Comparison of ENCODE assay signal across 1 cellular context in the genomic region with DNA sequence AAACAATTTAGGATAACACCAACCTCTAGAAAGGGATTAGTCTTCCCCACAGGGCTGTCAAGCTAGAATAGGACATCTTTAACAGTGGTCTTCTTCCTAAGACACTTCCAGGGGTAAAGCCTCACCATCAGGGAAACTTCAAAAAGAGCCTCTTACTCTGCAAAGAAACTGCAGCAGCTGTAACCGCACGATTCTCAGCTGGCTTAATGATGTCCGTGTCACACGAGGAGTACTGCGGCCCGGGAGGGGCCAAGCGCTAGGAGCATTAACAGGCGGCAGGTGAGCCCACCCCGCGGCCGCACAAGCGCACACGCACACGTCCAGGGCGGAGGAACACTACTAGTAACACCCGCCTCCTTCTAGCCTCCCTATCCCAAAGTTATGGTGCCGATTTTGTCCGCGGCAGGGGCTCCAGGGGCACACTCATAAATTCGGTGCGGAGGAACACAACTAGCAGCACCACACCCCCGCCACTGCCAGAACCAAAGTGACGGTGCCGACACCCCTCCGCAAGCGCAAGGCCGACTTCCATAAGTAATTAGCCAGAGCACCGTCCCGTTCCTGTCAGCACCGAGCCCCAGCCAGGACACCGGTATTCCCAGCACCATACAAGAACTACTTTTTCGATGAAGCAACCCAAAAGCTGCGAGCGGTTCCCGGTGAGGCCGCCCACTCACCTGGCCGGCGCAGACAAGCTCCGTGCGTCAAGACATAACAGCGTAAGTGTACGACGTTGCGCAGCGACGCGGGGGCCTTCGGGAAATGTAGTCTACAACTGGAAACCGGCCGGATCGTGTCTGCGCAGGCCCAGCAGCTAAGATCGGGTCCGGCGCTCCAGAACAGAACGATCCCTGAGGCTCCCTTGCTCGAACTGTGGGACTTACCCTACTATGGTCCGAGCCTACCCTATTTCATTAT.
TF ChIP-seq lines count a peak whose summit lies in the region.

A gene (plus strand): TSS at position 813 of the 918 bp plus-strand sequence. CDS start 3,572 bp downstream, outside the sequence.
A gene (minus strand): TSS at position 729 of the 918 bp plus-strand sequence. CDS start 8,116 bp downstream, outside the sequence.

TF ChIP-seq in HepG2, 621 proteins besides CTCF, POLR2A, EP300 and RAD21 (continued from another document and continues in another):
- TF ChIP-seq, protein P1, sequence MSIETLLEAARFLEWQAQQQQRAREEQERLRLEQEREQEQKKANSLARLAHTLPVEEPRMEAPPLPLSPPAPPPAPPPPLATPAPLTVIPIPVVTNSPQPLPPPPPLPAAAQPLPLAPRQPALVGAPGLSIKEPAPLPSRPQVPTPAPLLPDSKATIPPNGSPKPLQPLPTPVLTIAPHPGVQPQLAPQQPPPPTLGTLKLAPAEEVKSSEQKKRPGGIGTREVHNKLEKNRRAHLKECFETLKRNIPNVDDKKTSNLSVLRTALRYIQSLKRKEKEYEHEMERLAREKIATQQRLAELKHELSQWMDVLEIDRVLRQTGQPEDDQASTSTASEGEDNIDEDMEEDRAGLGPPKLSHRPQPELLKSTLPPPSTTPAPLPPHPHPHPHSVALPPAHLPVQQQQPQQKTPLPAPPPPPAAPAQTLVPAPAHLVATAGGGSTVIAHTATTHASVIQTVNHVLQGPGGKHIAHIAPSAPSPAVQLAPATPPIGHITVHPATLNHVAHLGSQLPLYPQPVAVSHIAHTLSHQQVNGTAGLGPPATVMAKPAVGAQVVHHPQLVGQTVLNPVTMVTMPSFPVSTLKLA (IDR thresholded peaks at IDR 0.05): no peak
- TF ChIP-seq ZNF552 (CRISPR knock-in tag; IDR thresholded peaks at IDR 0.05; ENCODE audit: borderline replicate concordance) (no peak), ZNF263 (CRISPR knock-in tag; IDR thresholded peaks at IDR 0.05) (peak; percentile 19; the same call in 1 of the 2 replicates), GTF3A (CRISPR knock-in tag; conservative IDR thresholded peaks at IDR 0.05) (no peak), NCOA1 (CRISPR knock-in tag; IDR thresholded peaks at IDR 0.05) (no peak), SP4 (CRISPR knock-in tag; IDR thresholded peaks at IDR 0.05) (no peak; the same call in 1 of the 2 replicates), SMARCE1 (IDR thresholded peaks at IDR 0.05; ENCODE audit: borderline replicate concordance) (no peak), NCOA2 (CRISPR knock-in tag; IDR thresholded peaks at IDR 0.05) (no peak; the same call in 1 of the 2 replicates), IKZF4 (CRISPR knock-in tag; IDR thresholded peaks at IDR 0.05; ENCODE audit: borderline replicate concordance, low read depth, not compliant biosample characterization) (no peak), ZSCAN21 (CRISPR knock-in tag; IDR thresholded peaks at IDR 0.05; ENCODE audit: borderline replicate concordance) (no peak), ETV6 (CRISPR knock-in tag; conservative IDR thresholded peaks at IDR 0.05) (no peak), MEIS2 (CRISPR knock-in tag; IDR thresholded peaks at IDR 0.05) (peak; percentile 69; the same call in 1 of the 2 replicates), FIP1L1 (IDR thresholded peaks at IDR 0.05; ENCODE audit: borderline replicate concordance, insufficient read depth, low read depth, low read length) (no peak), ZNF569 (CRISPR knock-in tag; IDR thresholded peaks at IDR 0.05; ENCODE audit: borderline replicate concordance) (no peak), DPF2 (CRISPR knock-in tag; IDR thresholded peaks at IDR 0.05; ENCODE audit: borderline replicate concordance, low read depth) (no peak), TSC22D2 (CRISPR knock-in tag; IDR thresholded peaks at IDR 0.05; ENCODE audit: borderline replicate concordance) (peak; percentile 26; the same call in 1 of the 2 replicates), ZNF24 (IDR thresholded peaks at IDR 0.05) (no peak), TBP (CRISPR knock-in tag; IDR thresholded peaks at IDR 0.05) (no peak), THYN1 (CRISPR knock-in tag; IDR thresholded peaks at IDR 0.05; ENCODE audit: borderline replicate concordance, low read depth) (no peak), SOX6 (IDR thresholded peaks at IDR 0.05) (no peak), SOX6 (CRISPR knock-in tag; IDR thresholded peaks at IDR 0.05) (peak; percentile 47), ZIK1 (CRISPR knock-in tag; IDR thresholded peaks at IDR 0.05; ENCODE audit: borderline replicate concordance, low read depth) (0 out of 2 replicates have a peak, but pooled peaks have one; percentile 53), MYNN (CRISPR knock-in tag; IDR thresholded peaks at IDR 0.05; ENCODE audit: low read depth) (no peak), NFIC (IDR thresholded peaks at IDR 0.05; ENCODE audit: low read length) (no peak), SCMH1 (CRISPR knock-in tag; IDR thresholded peaks at IDR 0.05; ENCODE audit: borderline replicate concordance) (no peak), NFRKB (IDR thresholded peaks at IDR 0.05) (no peak), ZC3H4 (CRISPR knock-in tag; IDR thresholded peaks at IDR 0.05; ENCODE audit: borderline replicate concordance) (no peak), SNAPC2 (CRISPR knock-in tag; IDR thresholded peaks at IDR 0.05) (no peak), ZNF143 (CRISPR knock-in tag; IDR thresholded peaks at IDR 0.05) (peak; percentile 98), HCFC1 (IDR thresholded peaks at IDR 0.05; ENCODE audit: low read depth, low read length) (peak; percentile 93), ZNF17 (CRISPR knock-in tag; IDR thresholded peaks at IDR 0.05) (no peak), CREB1 (IDR thresholded peaks at IDR 0.05) (peak; percentile 73), CREB1 (CRISPR knock-in tag; IDR thresholded peaks at IDR 0.05) (peak; percentile 94)
- TF ChIP-seq, protein P2, sequence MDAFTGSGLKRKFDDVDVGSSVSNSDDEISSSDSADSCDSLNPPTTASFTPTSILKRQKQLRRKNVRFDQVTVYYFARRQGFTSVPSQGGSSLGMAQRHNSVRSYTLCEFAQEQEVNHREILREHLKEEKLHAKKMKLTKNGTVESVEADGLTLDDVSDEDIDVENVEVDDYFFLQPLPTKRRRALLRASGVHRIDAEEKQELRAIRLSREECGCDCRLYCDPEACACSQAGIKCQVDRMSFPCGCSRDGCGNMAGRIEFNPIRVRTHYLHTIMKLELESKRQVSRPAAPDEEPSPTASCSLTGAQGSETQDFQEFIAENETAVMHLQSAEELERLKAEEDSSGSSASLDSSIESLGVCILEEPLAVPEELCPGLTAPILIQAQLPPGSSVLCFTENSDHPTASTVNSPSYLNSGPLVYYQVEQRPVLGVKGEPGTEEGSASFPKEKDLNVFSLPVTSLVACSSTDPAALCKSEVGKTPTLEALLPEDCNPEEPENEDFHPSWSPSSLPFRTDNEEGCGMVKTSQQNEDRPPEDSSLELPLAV (CRISPR knock-in tag; conservative IDR thresholded peaks at IDR 0.05; ENCODE audit: low read depth): no peak
- TF ChIP-seq, protein P3, sequence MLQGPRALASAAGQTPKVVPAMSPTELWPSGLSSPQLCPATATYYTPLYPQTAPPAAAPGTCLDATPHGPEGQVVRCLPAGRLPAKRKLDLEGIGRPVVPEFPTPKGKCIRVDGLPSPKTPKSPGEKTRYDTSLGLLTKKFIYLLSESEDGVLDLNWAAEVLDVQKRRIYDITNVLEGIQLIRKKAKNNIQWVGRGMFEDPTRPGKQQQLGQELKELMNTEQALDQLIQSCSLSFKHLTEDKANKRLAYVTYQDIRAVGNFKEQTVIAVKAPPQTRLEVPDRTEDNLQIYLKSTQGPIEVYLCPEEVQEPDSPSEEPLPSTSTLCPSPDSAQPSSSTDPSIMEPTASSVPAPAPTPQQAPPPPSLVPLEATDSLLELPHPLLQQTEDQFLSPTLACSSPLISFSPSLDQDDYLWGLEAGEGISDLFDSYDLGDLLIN (CRISPR knock-in tag; IDR thresholded peaks at IDR 0.05; ENCODE audit: borderline replicate concordance): no peak
- TF ChIP-seq, protein P4, sequence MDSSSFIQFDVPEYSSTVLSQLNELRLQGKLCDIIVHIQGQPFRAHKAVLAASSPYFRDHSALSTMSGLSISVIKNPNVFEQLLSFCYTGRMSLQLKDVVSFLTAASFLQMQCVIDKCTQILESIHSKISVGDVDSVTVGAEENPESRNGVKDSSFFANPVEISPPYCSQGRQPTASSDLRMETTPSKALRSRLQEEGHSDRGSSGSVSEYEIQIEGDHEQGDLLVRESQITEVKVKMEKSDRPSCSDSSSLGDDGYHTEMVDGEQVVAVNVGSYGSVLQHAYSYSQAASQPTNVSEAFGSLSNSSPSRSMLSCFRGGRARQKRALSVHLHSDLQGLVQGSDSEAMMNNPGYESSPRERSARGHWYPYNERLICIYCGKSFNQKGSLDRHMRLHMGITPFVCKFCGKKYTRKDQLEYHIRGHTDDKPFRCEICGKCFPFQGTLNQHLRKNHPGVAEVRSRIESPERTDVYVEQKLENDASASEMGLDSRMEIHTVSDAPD (CRISPR knock-in tag; IDR thresholded peaks at IDR 0.05): no peak
- TF ChIP-seq, protein P5, sequence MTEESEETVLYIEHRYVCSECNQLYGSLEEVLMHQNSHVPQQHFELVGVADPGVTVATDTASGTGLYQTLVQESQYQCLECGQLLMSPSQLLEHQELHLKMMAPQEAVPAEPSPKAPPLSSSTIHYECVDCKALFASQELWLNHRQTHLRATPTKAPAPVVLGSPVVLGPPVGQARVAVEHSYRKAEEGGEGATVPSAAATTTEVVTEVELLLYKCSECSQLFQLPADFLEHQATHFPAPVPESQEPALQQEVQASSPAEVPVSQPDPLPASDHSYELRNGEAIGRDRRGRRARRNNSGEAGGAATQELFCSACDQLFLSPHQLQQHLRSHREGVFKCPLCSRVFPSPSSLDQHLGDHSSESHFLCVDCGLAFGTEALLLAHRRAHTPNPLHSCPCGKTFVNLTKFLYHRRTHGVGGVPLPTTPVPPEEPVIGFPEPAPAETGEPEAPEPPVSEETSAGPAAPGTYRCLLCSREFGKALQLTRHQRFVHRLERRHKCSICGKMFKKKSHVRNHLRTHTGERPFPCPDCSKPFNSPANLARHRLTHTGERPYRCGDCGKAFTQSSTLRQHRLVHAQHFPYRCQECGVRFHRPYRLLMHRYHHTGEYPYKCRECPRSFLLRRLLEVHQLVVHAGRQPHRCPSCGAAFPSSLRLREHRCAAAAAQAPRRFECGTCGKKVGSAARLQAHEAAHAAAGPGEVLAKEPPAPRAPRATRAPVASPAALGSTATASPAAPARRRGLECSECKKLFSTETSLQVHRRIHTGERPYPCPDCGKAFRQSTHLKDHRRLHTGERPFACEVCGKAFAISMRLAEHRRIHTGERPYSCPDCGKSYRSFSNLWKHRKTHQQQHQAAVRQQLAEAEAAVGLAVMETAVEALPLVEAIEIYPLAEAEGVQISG (CRISPR knock-in tag; IDR thresholded peaks at IDR 0.05): peak; percentile 86
- TF ChIP-seq, protein P6, sequence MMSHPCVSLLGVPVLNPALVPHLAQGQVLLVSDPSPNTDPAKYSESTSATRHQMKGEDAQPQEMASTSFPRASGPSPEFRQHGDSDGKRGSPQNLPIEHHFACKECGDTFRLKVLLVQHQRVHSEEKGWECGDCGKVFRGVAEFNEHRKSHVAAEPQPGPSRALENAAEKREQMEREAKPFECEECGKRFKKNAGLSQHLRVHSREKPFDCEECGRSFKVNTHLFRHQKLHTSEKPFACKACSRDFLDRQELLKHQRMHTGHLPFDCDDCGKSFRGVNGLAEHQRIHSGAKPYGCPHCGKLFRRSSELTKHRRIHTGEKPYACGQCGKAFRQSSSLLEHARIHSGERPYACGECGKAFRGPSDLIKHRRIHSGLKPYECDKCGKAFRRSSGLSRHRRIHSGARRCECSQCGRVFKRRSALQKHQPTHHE (CRISPR knock-in tag; IDR thresholded peaks at IDR 0.05; ENCODE audit: borderline replicate concordance): no peak
- TF ChIP-seq, protein P7, sequence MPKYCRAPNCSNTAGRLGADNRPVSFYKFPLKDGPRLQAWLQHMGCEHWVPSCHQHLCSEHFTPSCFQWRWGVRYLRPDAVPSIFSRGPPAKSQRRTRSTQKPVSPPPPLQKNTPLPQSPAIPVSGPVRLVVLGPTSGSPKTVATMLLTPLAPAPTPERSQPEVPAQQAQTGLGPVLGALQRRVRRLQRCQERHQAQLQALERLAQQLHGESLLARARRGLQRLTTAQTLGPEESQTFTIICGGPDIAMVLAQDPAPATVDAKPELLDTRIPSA (CRISPR knock-in tag; IDR thresholded peaks at IDR 0.05; ENCODE audit: borderline replicate concordance): no peak
- TF ChIP-seq, protein P8, sequence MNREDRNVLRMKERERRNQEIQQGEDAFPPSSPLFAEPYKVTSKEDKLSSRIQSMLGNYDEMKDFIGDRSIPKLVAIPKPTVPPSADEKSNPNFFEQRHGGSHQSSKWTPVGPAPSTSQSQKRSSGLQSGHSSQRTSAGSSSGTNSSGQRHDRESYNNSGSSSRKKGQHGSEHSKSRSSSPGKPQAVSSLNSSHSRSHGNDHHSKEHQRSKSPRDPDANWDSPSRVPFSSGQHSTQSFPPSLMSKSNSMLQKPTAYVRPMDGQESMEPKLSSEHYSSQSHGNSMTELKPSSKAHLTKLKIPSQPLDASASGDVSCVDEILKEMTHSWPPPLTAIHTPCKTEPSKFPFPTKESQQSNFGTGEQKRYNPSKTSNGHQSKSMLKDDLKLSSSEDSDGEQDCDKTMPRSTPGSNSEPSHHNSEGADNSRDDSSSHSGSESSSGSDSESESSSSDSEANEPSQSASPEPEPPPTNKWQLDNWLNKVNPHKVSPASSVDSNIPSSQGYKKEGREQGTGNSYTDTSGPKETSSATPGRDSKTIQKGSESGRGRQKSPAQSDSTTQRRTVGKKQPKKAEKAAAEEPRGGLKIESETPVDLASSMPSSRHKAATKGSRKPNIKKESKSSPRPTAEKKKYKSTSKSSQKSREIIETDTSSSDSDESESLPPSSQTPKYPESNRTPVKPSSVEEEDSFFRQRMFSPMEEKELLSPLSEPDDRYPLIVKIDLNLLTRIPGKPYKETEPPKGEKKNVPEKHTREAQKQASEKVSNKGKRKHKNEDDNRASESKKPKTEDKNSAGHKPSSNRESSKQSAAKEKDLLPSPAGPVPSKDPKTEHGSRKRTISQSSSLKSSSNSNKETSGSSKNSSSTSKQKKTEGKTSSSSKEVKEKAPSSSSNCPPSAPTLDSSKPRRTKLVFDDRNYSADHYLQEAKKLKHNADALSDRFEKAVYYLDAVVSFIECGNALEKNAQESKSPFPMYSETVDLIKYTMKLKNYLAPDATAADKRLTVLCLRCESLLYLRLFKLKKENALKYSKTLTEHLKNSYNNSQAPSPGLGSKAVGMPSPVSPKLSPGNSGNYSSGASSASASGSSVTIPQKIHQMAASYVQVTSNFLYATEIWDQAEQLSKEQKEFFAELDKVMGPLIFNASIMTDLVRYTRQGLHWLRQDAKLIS (CRISPR knock-in tag; IDR thresholded peaks at IDR 0.05): no peak
- TF ChIP-seq, protein P9, sequence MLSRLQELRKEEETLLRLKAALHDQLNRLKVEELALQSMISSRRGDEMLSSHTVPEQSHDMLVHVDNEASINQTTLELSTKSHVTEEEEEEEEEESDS (CRISPR knock-in tag; IDR thresholded peaks at IDR 0.05; ENCODE audit: borderline replicate concordance): no peak
- TF ChIP-seq, protein P10, sequence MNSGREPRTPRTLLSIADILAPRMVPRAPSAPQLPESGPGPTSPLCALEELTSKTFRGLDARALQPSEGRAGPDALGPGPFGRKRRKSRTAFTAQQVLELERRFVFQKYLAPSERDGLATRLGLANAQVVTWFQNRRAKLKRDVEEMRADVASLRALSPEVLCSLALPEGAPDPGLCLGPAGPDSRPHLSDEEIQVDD (CRISPR knock-in tag; IDR thresholded peaks at IDR 0.05; ENCODE audit: borderline replicate concordance): no peak
- TF ChIP-seq, protein P11, sequence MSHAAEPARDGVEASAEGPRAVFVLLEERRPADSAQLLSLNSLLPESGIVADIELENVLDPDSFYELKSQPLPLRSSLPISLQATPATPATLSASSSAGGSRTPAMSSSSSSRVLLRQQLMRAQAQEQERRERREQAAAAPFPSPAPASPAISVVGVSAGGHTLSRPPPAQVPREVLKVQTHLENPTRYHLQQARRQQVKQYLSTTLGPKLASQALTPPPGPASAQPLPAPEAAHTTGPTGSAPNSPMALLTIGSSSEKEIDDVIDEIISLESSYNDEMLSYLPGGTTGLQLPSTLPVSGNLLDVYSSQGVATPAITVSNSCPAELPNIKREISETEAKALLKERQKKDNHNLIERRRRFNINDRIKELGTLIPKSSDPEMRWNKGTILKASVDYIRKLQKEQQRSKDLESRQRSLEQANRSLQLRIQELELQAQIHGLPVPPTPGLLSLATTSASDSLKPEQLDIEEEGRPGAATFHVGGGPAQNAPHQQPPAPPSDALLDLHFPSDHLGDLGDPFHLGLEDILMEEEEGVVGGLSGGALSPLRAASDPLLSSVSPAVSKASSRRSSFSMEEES (CRISPR knock-in tag; IDR thresholded peaks at IDR 0.05): no peak
